In the genomic region with DNA sequence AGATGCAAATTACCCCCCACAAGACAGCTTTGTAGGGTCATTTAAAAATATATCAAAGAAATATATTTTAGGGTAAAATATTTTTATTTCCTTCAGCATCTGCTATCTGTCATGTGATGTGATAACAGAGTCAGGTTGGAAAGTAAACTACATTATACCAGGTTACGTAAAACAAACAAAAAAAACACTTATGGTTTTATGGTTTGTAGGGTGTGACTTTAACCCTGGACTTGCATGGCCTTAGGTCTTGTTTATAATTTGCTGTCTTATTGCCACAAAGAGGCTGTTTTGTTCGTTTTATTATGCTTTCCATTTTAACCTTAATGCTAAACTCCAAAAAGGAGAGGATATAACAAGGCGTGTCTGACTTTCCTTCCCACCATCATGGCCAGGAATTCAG, we compare ENCODE assay signal across 29 cellular contexts.
"Had no signal": no experiment of that assay in that cellular context is flagged by ENCODE, and none has a peak within 500 bp of the region (broad histone marks: within the 10 kb centered on the region; RNA-seq: fewer than 3 reads in every experiment).

No MANE protein-coding gene starts in this region.

- H3K9me3 ChIP-seq: colonic mucosa, esophagus muscularis mucosa, gastroesophageal sphincter, heart left ventricle, left lung, ovary, psoas muscle, sigmoid colon, spleen, suprapubic skin, vagina had no signal

- H3K36me3 ChIP-seq: colonic mucosa, esophagus muscularis mucosa, gastroesophageal sphincter, heart left ventricle, left lung, ovary, sigmoid colon, spleen, suprapubic skin, vagina had no signal

- H2AFZ ChIP-seq: hepatocyte had no signal

- H3K27me3 ChIP-seq: colonic mucosa, esophagus muscularis mucosa, foreskin keratinocyte, gastroesophageal sphincter, heart left ventricle, hepatocyte, left lung, ovary, sigmoid colon, spleen, suprapubic skin, vagina had no signal

- H3K27me3 Mint-ChIP-seq: dendritic cell treated with granulocyte-macrophage colony-stimulating factor and Interleukin-4, amounts not matched to agents 40 ng/mL and 50 ng/mL, for 4 days; stimulated activated naive CD8-positive, alpha-beta T cell treated with anti-CD3 and anti-CD28 coated beads, Interleukin-15, amount 100 ng/mL, for 72 hours had no signal

- H3K4me3 ChIP-seq: colonic mucosa, esophagus muscularis mucosa, gastroesophageal sphincter, heart left ventricle, hepatocyte, left lung, ovary, psoas muscle, sigmoid colon, spleen, suprapubic skin, vagina had no signal

- DNase-seq: colonic mucosa; effector CD8-positive, alpha-beta T cell; endodermal cell; foreskin keratinocyte; heart left ventricle; kidney; left lung; mesenchymal stem cell; naive thymus-derived CD4-positive, alpha-beta T cell; nephron progenitor cell; nucleus accumbens; ovary; posterior cingulate gyrus; psoas muscle; right cardiac atrium; sigmoid colon; spleen; stimulated activated CD4-positive, alpha-beta T cell treated with anti-CD3 and anti-CD28 coated beads, Interleukin-4, amount 100 ng/mL, for 4 hours; stimulated activated naive CD4-positive, alpha-beta T cell; stimulated activated naive CD8-positive, alpha-beta T cell treated with anti-CD3 and anti-CD28 coated beads, Interleukin-15, amount 100 ng/mL, for 72 hours; trophoblast cell had no signal

- H3K27ac ChIP-seq: colonic mucosa, esophagus muscularis mucosa, foreskin keratinocyte, gastroesophageal sphincter, heart left ventricle, hepatocyte, left lung, ovary, psoas muscle, sigmoid colon, spleen, suprapubic skin, vagina had no signal

- H3K9me3 Mint-ChIP-seq: mesothelial cell of epicardium had no signal

- FAIRE-seq: endothelial cell of umbilical vein, kidney had no signal

- H3K79me2 ChIP-seq: hepatocyte had no signal

- H3K4me3 Mint-ChIP-seq: dendritic cell treated with granulocyte-macrophage colony-stimulating factor and Interleukin-4, amounts not matched to agents 40 ng/mL and 50 ng/mL, for 4 days; endodermal cell; mesothelial cell of epicardium; naive thymus-derived CD4-positive, alpha-beta T cell; nephron progenitor cell; stimulated activated naive CD8-positive, alpha-beta T cell treated with anti-CD3 and anti-CD28 coated beads, Interleukin-15, amount 100 ng/mL, for 72 hours had no signal

- ATAC-seq: foreskin keratinocyte; gastroesophageal sphincter; heart left ventricle; left lung; naive thymus-derived CD4-positive, alpha-beta T cell; psoas muscle; right cardiac atrium; stimulated activated naive CD8-positive, alpha-beta T cell treated with anti-CD3 and anti-CD28 coated beads, Interleukin-15, amount 100 ng/mL, for 72 hours had no signal

- H3K36me3 Mint-ChIP-seq: mesothelial cell of epicardium; naive thymus-derived CD4-positive, alpha-beta T cell had no signal

- H3K27ac Mint-ChIP-seq: dendritic cell treated with granulocyte-macrophage colony-stimulating factor and Interleukin-4, amounts not matched to agents 40 ng/mL and 50 ng/mL, for 4 days; endodermal cell; mesothelial cell of epicardium; naive thymus-derived CD4-positive, alpha-beta T cell; nephron progenitor cell; stimulated activated naive CD8-positive, alpha-beta T cell treated with anti-CD3 and anti-CD28 coated beads, Interleukin-15, amount 100 ng/mL, for 72 hours had no signal

- H3K4me2 ChIP-seq: hepatocyte had no signal

- H3K4me1 ChIP-seq: colonic mucosa, esophagus muscularis mucosa, foreskin keratinocyte, gastroesophageal sphincter, left lung, psoas muscle, sigmoid colon, spleen, suprapubic skin, vagina had no signal

- H3K4me1 Mint-ChIP-seq: mesothelial cell of epicardium; naive thymus-derived CD4-positive, alpha-beta T cell; stimulated activated naive CD8-positive, alpha-beta T cell treated with anti-CD3 and anti-CD28 coated beads, Interleukin-15, amount 100 ng/mL, for 72 hours had no signal
